Comparison of ENCODE assay signal across 26 cellular contexts in the genomic region with DNA sequence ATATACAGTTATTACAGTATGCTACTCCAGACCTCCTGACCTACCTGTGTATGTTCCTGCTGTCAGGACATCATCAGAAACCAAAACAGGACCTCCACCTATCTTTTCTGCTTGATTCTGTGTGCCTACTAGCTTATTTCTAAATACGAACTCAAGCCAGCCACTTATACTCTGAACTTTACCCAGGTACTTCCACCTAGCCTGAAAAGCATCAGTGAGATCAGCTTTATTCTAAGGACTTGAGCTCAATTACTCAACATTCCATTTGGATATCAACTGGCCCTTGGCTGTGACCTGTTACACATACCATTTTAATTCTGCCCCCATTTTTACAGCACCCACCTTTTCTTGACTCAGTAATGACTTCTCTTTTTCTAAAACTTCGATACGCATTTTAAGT.
"Had no signal": no experiment of that assay in that cellular context is flagged by ENCODE, and none has a peak within 500 bp of the region (broad histone marks: within the 10 kb centered on the region; RNA-seq: fewer than 3 reads in every experiment).

No MANE protein-coding gene starts in this region.

- ATAC-seq: heart right ventricle; left lung; mucosa of descending colon; naive thymus-derived CD4-positive, alpha-beta T cell; natural killer cell treated with Interleukin-12 subunit alpha and Interleukin-12 subunit beta and Interleukin-15 and Interleukin-18, amount 100 ng/mL, for 72 hours; right cardiac atrium; sciatic nerve; stimulated activated effector memory CD8-positive, alpha-beta T cell treated with anti-CD3 and anti-CD28 coated beads, Interleukin-12 subunit alpha, Interleukin-12 subunit beta, amount 100 ng/mL, for 72 hours; upper lobe of right lung had no signal

- H3K27ac Mint-ChIP-seq: memory B cell; natural killer cell treated with Interleukin-12 subunit alpha and Interleukin-12 subunit beta and Interleukin-15 and Interleukin-18, amount 100 ng/mL, for 72 hours; stimulated activated effector memory CD8-positive, alpha-beta T cell treated with anti-CD3 and anti-CD28 coated beads, Interleukin-12 subunit alpha, Interleukin-12 subunit beta, amount 100 ng/mL, for 72 hours; stimulated activated naive CD8-positive, alpha-beta T cell treated with anti-CD3 and anti-CD28 coated beads, Interleukin-15, Interleukin-2, amounts not matched to agents 100 ng/mL and 50 ng/mL, for 24 hours had no signal

- H3K4me3 Mint-ChIP-seq: memory B cell; naive thymus-derived CD4-positive, alpha-beta T cell; natural killer cell treated with Interleukin-12 subunit alpha and Interleukin-12 subunit beta and Interleukin-15 and Interleukin-18, amount 100 ng/mL, for 72 hours; stimulated activated effector memory CD8-positive, alpha-beta T cell treated with anti-CD3 and anti-CD28 coated beads, Interleukin-12 subunit alpha, Interleukin-12 subunit beta, amount 100 ng/mL, for 72 hours; stimulated activated naive CD8-positive, alpha-beta T cell treated with anti-CD3 and anti-CD28 coated beads, Interleukin-15, Interleukin-2, amounts not matched to agents 100 ng/mL and 50 ng/mL, for 24 hours had no signal

- H3K4me2 ChIP-seq: hepatocyte had no signal

- H2AFZ ChIP-seq: hepatocyte had no signal

- H3K4me3 ChIP-seq: heart right ventricle, hepatocyte, left lung, lung, ovary, prostate gland, skin epidermis, spleen, suprapubic skin, thoracic aorta, tibial artery, upper lobe of right lung had no signal

- H3K36me3 ChIP-seq: ovary had no signal

- DNase-seq: heart right ventricle; islet precursor cell; left lung; midbrain; mucosa of descending colon; naive thymus-derived CD4-positive, alpha-beta T cell; ovary; retina; right cardiac atrium; spleen; stimulated activated CD4-positive, alpha-beta T cell treated with anti-CD3 and anti-CD28 coated beads, Interleukin-4, amount 100 ng/mL, for 24 hours; stimulated activated naive CD4-positive, alpha-beta T cell; tibial artery; trophoblast cell; upper lobe of right lung had no signal

- H3K27me3 ChIP-seq: heart right ventricle, hepatocyte, left lung, ovary, spleen, suprapubic skin, tibial artery, upper lobe of right lung had no signal

- H3K27ac ChIP-seq: heart right ventricle, hepatocyte, left lung, ovary, prostate gland, skin epidermis, spleen, suprapubic skin, thoracic aorta, tibial artery, upper lobe of right lung had no signal

- H3K4me1 ChIP-seq: left lung, prostate gland, spleen, suprapubic skin, tibial artery, upper lobe of right lung had no signal

- H3K9me3 ChIP-seq: heart right ventricle, left lung, mucosa of descending colon, ovary, prostate gland, spleen, suprapubic skin, thoracic aorta, tibial artery, upper lobe of right lung had no signal

- H3K9me3 Mint-ChIP-seq: memory B cell; naive thymus-derived CD4-positive, alpha-beta T cell; natural killer cell treated with Interleukin-12 subunit alpha and Interleukin-12 subunit beta and Interleukin-15 and Interleukin-18, amount 100 ng/mL, for 72 hours; stimulated activated effector memory CD8-positive, alpha-beta T cell treated with anti-CD3 and anti-CD28 coated beads, Interleukin-12 subunit alpha, Interleukin-12 subunit beta, amount 100 ng/mL, for 72 hours; stimulated activated naive CD8-positive, alpha-beta T cell treated with anti-CD3 and anti-CD28 coated beads, Interleukin-15, Interleukin-2, amounts not matched to agents 100 ng/mL and 50 ng/mL, for 24 hours had no signal

- H3K27me3 Mint-ChIP-seq: memory B cell; naive thymus-derived CD4-positive, alpha-beta T cell; natural killer cell treated with Interleukin-12 subunit alpha and Interleukin-12 subunit beta and Interleukin-15 and Interleukin-18, amount 100 ng/mL, for 72 hours; stimulated activated naive CD8-positive, alpha-beta T cell treated with anti-CD3 and anti-CD28 coated beads, Interleukin-15, Interleukin-2, amounts not matched to agents 100 ng/mL and 50 ng/mL, for 24 hours had no signal
